16 cellular contexts compared by ENCODE assay signal in the genomic region with DNA sequence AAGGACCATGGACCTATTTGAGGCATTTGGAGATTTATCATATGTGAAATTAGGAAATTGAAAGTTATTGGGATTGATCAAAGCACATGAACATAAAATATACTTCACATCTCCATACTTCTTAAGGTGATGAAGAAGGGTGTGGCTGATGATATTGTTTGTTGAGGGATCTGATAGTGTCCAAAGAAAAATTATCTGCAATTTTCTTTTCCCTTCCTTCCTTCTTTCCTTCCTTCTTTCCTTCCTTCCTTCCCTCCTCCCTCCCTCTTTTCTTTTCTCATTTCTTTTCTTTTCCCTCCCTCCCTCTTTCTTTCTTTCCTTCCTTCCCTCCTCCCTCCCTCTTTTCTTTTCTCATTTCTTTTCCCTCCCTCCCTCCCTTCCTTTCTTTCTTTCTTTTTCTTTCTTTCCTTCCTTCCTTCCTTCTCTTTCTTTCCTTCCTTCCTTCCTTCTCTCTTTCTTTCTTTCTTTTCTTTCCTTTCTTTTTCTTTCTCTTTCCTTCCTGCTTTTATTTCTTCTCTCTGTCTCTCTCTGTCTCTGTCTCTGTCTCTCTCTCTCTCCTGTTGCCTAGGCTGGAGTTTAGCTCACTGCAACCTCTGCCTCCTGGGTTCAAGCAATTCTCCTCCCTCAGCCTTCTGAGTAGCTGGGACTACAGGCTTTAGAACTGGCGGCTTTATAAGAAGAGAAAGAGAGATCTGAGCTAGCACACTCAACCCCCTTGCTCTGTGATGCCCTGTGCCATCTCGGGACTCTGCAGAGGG. TPM values are rescaled to one million over a fixed set of nuclear protein-coding genes. Genes with fewer than 3 reads are reported as not detected.
DNase-seq lines count a peak whose midpoint lies in the region; ATAC-seq and TF ChIP-seq lines count a peak whose summit lies in the region.
"Had no signal": no experiment of that assay in that cellular context is flagged by ENCODE, and none has a peak within 500 bp of the region (broad histone marks: within the 10 kb centered on the region; RNA-seq: fewer than 3 reads in every experiment).

No MANE protein-coding gene starts in this region.

- ATAC-seq in stimulated activated memory B cell treated with anti-CD40 and anti-IgM and Interleukin-4, amounts not matched to agents 10 μg/mL and 1 μg/mL and 100 μg/mL, for 72 hours = no peak
- no peak for ATAC-seq in GM18907 (IDR thresholded peaks at IDR 0.05; ENCODE audit: unreplicated experiment)

- H3K9me2 ChIP-seq in PC-9 (ENCODE audit: insufficient read depth) = no peaks in the 10 kb centered on the region

- peaks cover 5% of the 10 kb centered on the region for H3K9me3 Mint-ChIP-seq in Calu3 (ENCODE audit: low read depth, unreplicated experiment)
- peaks cover 16% of the 10 kb centered on the region for H3K9me3 Mint-ChIP-seq in stimulated activated memory B cell treated with anti-CD40 and anti-IgM and Interleukin-4, amounts not matched to agents 10 μg/mL and 1 μg/mL and 100 μg/mL, for 72 hours

- CTCF ChIA-PET in Calu3 (lab: Charles Lee) (interaction anchor here (0.6 to 3.8 kb wide), 4 partner anchors 15 to 333 kb away, joined by 4 to 40 read pairs (median 8); no protein-coding TSS in a partner anchor), PC-9 (lab: Charles Lee) (interaction anchor here (0.6 kb wide), 1 partner anchor 301 kb away, joined by 4 read pairs; no protein-coding TSS in a partner anchor)

- DNase-seq in Calu3 (no peak), PC-9 (no peak), epithelial cell of prostate (ENCODE audit: low read depth, low spot score) (no peak), DMS53 (lab: John Stamatoyannopoulos, UW) (no peak), putamen (ENCODE audit: low spot score) (no peak)
- DNase-seq: ACHN; AML-193; CD4-positive, CD25-positive, alpha-beta regulatory T cell; NCI-H1436 treated with DMSO at 0.1 percent for 48 hours; NCI-H2081 treated with DMSO at 0.1 percent for 48 hours; NCI-H2227 treated with DMSO at 0.1 percent for 48 hours; NCI-H524; SIG-M5 had no signal

- no peaks in the 10 kb centered on the region for H4K20me1 ChIP-seq in PC-9 (ENCODE audit: insufficient read depth)

- H3K4me3 ChIP-seq in PC-9 = 0 out of 2 replicates have a peak overlapping the region, but pooled peaks have one; percentile 23

- no peak overlapping the region for H2AFZ ChIP-seq in PC-9

- peaks cover 51% of the 10 kb centered on the region for H3K79me2 ChIP-seq in PC-9 (ENCODE audit: low read depth)

- intact Hi-C loops in Calu3 (cut with micrococcal nuclease; ENCODE audit: unreplicated experiment) (loop anchor here (10.0 kb wide), 1 partner anchor 432 kb away; a partner anchor contains a TSS), PC-9 (cut with micrococcal nuclease; ENCODE audit: unreplicated experiment) (loop anchor here (1.0 kb wide), 1 partner anchor 20 kb away; a partner anchor contains a TSS)

- H3K27me3 ChIP-seq in PC-9 (ENCODE audit: insufficient read depth, low read depth) = no peaks in the 10 kb centered on the region

- POLR2A ChIA-PET in PC-9 (lab: Charles Lee; ENCODE audit: unreplicated experiment) = interaction anchor here (0.7 kb wide), 1 partner anchor 230 kb away, joined by 4 read pairs; no protein-coding TSS in a partner anchor

- no peaks in the 10 kb centered on the region for H3K9me3 ChIP-seq in PC-9 (ENCODE audit: insufficient read depth, low read depth)

- H3F3A ChIP-seq in PC-9 (ENCODE audit: insufficient read depth, low read depth) = peaks cover 54% of the 10 kb centered on the region

- H3K27ac ChIP-seq in PC-9 (peak overlapping the region; percentile 98), epithelial cell of prostate (peak overlapping the region; percentile 42)
- H3K27ac ChIP-seq: HL-60 had no signal

- no peak overlapping the region for H3K4me3 Mint-ChIP-seq in Calu3 (ENCODE audit: low read depth, unreplicated experiment)
- no peak overlapping the region for H3K4me3 Mint-ChIP-seq in stimulated activated memory B cell treated with anti-CD40 and anti-IgM and Interleukin-4, amounts not matched to agents 10 μg/mL and 1 μg/mL and 100 μg/mL, for 72 hours
- H3K4me3 Mint-ChIP-seq: CD4-positive, CD25-positive, alpha-beta regulatory T cell had no signal

- H3K27ac Mint-ChIP-seq in Calu3 (ENCODE audit: unreplicated experiment) = peak overlapping the region; percentile 8
- H3K27ac Mint-ChIP-seq in stimulated activated memory B cell treated with anti-CD40 and anti-IgM and Interleukin-4, amounts not matched to agents 10 μg/mL and 1 μg/mL and 100 μg/mL, for 72 hours = peak overlapping the region; percentile 53
- H3K27ac Mint-ChIP-seq: CD4-positive, CD25-positive, alpha-beta regulatory T cell had no signal

- peaks cover 57% of the 10 kb centered on the region for H3K4me1 ChIP-seq in PC-9 (replicated peaks; ENCODE audit: insufficient read depth)

- peak overlapping the region; percentile 69 for H3K4me2 ChIP-seq in PC-9

- BruUV-seq in Calu3 (replicated peaks; lab: Mats Ljungman, UMichigan) (no TSS peak), PC-9 (replicated peaks; lab: Mats Ljungman, UMichigan) (no TSS peak)

- H3K36me3 ChIP-seq in PC-9 (ENCODE audit: low read depth) = peaks cover 4% of the 10 kb centered on the region

- TF ChIP-seq CTCF in Calu3 (IDR thresholded peaks at IDR 0.05; ENCODE audit: unreplicated experiment) (no peak), PC-9 (conservative IDR thresholded peaks at IDR 0.05) (no peak)

- H3K36me3 Mint-ChIP-seq in Calu3 (ENCODE audit: insufficient read depth, unreplicated experiment) = peaks cover 21% of the 10 kb centered on the region
- peaks cover 22% of the 10 kb centered on the region for H3K36me3 Mint-ChIP-seq in stimulated activated memory B cell treated with anti-CD40 and anti-IgM and Interleukin-4, amounts not matched to agents 10 μg/mL and 1 μg/mL and 100 μg/mL, for 72 hours

- peaks cover 41% of the 10 kb centered on the region for H3K4me1 Mint-ChIP-seq in Calu3 (ENCODE audit: low read depth, unreplicated experiment)
- H3K4me1 Mint-ChIP-seq in stimulated activated memory B cell treated with anti-CD40 and anti-IgM and Interleukin-4, amounts not matched to agents 10 μg/mL and 1 μg/mL and 100 μg/mL, for 72 hours = peaks cover 15% of the 10 kb centered on the region

- H3K27me3 Mint-ChIP-seq in Calu3 (ENCODE audit: unreplicated experiment) = no peaks in the 10 kb centered on the region
- no peaks in the 10 kb centered on the region for H3K27me3 Mint-ChIP-seq in stimulated activated memory B cell treated with anti-CD40 and anti-IgM and Interleukin-4, amounts not matched to agents 10 μg/mL and 1 μg/mL and 100 μg/mL, for 72 hours

RNA-seq across cellular contexts. Expression of a gene that starts 20.9 kb away (rescaled TPM):
- total RNA-seq in Calu3 (2022) (73.1 and 86.0 TPM in 2 replicates), PC-9 (2021) (117 and 142 TPM in 2 replicates)

RNA-seq across cellular contexts. Expression of a gene that starts 25.4 kb away (rescaled TPM):
- total RNA-seq in Calu3 (2022) (24.3 and 28.5 TPM in 2 replicates), PC-9 (2021) (26.9 and 30.7 TPM in 2 replicates)
